1 cellular context compared by ENCODE assay signal in the genomic region with DNA sequence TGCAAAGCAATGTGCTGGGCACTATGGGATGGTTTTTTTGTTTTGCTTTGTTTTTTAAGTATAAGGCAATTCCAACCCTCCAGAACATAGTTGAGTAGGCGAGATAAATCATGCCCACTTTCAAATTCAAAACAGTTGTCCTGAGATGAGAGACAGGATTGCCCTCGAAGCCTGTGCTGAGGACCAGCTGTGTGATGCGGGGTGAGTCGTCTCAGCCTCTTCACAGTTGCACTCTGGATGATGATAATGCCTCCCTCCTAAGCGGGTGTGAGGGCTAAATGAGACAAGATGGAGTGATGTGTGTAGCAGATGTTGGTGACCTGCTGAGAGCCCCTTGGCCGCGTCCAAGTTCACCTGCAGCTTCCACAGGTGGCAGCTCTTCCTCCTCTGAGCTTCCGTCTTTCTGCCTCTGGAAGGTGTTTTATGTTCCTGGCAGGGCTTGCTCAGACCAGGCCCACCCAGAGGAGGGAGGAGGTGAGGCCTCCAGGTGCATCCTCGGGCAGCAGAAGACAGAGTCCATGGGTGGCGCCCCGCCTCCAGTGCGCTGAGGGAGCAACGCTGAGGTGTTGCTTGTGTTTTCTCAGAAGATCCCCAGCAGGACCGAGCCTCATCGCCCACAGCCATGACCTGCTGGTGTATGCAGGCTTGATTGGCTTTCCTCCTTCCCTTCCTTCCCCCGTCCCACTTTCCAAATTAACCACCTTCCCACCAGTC.
TF ChIP-seq lines count a peak whose summit lies in the region.

No MANE protein-coding gene starts in this region.

TF ChIP-seq in HepG2, 621 proteins besides CTCF, POLR2A, EP300 and RAD21:
- no peak for TF ChIP-seq ZNF589 (CRISPR knock-in tag; conservative IDR thresholded peaks at IDR 0.05)
- no peak for TF ChIP-seq SOX5 (CRISPR knock-in tag; IDR thresholded peaks at IDR 0.05; ENCODE audit: borderline replicate concordance)
- TF ChIP-seq KDM5A (IDR thresholded peaks at IDR 0.05; ENCODE audit: borderline replicate concordance, low read length), result no peak
- TF ChIP-seq STAG1 (CRISPR knock-in tag; IDR thresholded peaks at IDR 0.05), result no peak
- TF ChIP-seq, protein P1, sequence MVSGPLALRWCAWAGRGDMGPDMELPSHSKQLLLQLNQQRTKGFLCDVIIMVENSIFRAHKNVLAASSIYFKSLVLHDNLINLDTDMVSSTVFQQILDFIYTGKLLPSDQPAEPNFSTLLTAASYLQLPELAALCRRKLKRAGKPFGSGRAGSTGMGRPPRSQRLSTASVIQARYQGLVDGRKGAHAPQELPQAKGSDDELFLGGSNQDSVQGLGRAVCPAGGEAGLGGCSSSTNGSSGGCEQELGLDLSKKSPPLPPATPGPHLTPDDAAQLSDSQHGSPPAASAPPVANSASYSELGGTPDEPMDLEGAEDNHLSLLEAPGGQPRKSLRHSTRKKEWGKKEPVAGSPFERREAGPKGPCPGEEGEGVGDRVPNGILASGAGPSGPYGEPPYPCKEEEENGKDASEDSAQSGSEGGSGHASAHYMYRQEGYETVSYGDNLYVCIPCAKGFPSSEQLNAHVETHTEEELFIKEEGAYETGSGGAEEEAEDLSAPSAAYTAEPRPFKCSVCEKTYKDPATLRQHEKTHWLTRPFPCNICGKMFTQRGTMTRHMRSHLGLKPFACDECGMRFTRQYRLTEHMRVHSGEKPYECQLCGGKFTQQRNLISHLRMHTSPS (CRISPR knock-in tag; IDR thresholded peaks at IDR 0.05; ENCODE audit: low read depth), result no peak
- no peak for TF ChIP-seq PHF21A (CRISPR knock-in tag; IDR thresholded peaks at IDR 0.05)
- TF ChIP-seq ARNT (IDR thresholded peaks at IDR 0.05), result no peak
- no peak for TF ChIP-seq SMAD9 (CRISPR knock-in tag; IDR thresholded peaks at IDR 0.05)
- TF ChIP-seq CBX1 (IDR thresholded peaks at IDR 0.05; ENCODE audit: low read depth), result no peak
- TF ChIP-seq SNAPC2 (CRISPR knock-in tag; IDR thresholded peaks at IDR 0.05), result no peak
- no peak for TF ChIP-seq CEBPG (CRISPR knock-in tag; IDR thresholded peaks at IDR 0.05)
- TF ChIP-seq ZNF674 (CRISPR knock-in tag; IDR thresholded peaks at IDR 0.05; ENCODE audit: low read depth), result no peak
- no peak for TF ChIP-seq ZNF558 (CRISPR knock-in tag; IDR thresholded peaks at IDR 0.05; ENCODE audit: borderline replicate concordance)
